In genomic region chr13:96034662-96035061, GRCh38 we compare ENCODE assay signal across 26 cellular contexts. TPM values are rescaled to one million over a fixed set of nuclear protein-coding genes. Genes with fewer than 3 reads are reported as not detected.
DNase-seq lines count a peak whose midpoint lies in the region; ATAC-seq, FAIRE-seq and TF ChIP-seq lines count a peak whose summit lies in the region.
"Had no signal": no experiment of that assay in that cellular context is flagged by ENCODE, and none has a peak within 500 bp of the region (broad histone marks: within the 10 kb centered on the region; RNA-seq: fewer than 3 reads in every experiment).

No MANE protein-coding gene starts in this region.

- intact Hi-C loops in left ventricle myocardium superior (cut with micrococcal nuclease) (no loop called here), cardiac septum (cut with DNase I) (no loop called here), pancreas (cut with DNase I) (no loop called here), aorta (cut with DNase I) (no loop called here)

- TF ChIP-seq CTCF in pancreas (IDR thresholded peaks at IDR 0.05), result no peak

- H3K36me3 ChIP-seq in pancreas (no peaks in the 10 kb centered on the region), aorta (ENCODE audit: control insufficient read depth in 1 of 2, insufficient read depth in 2 of 2, low read length in 1 of 2) (no peaks in the 10 kb centered on the region)
- H3K36me3 ChIP-seq: HAP-1, MG63 had no signal

- H3K4me1 ChIP-seq in pancreas (peaks cover 5 to 17% (median 10%) of the 10 kb centered on the region in 3 donors), aorta (ENCODE audit: control insufficient read depth in 1 of 2, insufficient read depth in 2 of 2, low read length in 2 of 2) (no peaks in the 10 kb centered on the region)
- H3K4me1 ChIP-seq: HAP-1, SJSA1 had no signal

- H3K4me3 ChIP-seq in pancreas, result no peak overlapping the region
- H3K4me3 ChIP-seq in aorta (ENCODE audit: low read length in 2 of 2), result no peak overlapping the region
- H3K4me3 ChIP-seq: HAP-1, K562, MG63, SJSA1 had no signal

- 42 to 44% methylated on average over 10 of the region's 10 CpGs for WGBS in pancreas, 2 donors
- 93 to 94% methylated on average over 10 of the region's 10 CpGs for WGBS in aorta, 2 donors

- no peaks in the 10 kb centered on the region for H3K9me3 ChIP-seq in pancreas
- no peaks in the 10 kb centered on the region for H3K9me3 ChIP-seq in aorta (ENCODE audit: control insufficient read depth, low read length)
- H3K9me3 ChIP-seq: HAP-1, SJSA1 had no signal

- FAIRE-seq in pancreas (lab: Jason Lieb, UNC), result no peak
- FAIRE-seq: A204.1, D721Med, HepG2, K562 had no signal

- no peak for DNase-seq in left ventricle myocardium superior
- DNase-seq in cardiac septum (ENCODE audit: low spot score), result no peak
- DNase-seq in cerebellum (ENCODE audit: low spot score), result peak; percentile 4
- DNase-seq in pancreas, result peak; percentile 45 to 87 (median 76)
- no peak for DNase-seq in aorta
- no peak for DNase-seq in activated CD4-positive, alpha-beta T cell treated with anti-CD3 and anti-CD28 coated beads for 1 hour
- DNase-seq: EL, MG63, NCI-H1048, NCI-H1436, NCI-H1930, NCI-H69 had no signal

- H3K27me3 ChIP-seq in pancreas (no peaks in the 10 kb centered on the region), aorta (ENCODE audit: control insufficient read depth in 1 of 2, insufficient read depth in 2 of 2, low read length in 1 of 2) (no peaks in the 10 kb centered on the region)
- H3K27me3 ChIP-seq: MG63, SJSA1 had no signal

- ATAC-seq in left ventricle myocardium superior, result peak; percentile 64
- ATAC-seq in pancreas, result peak; percentile 90 to 93 (median 92)
- ATAC-seq in aorta (ENCODE audit: low FRiP score), result peak; percentile 11
- no peak for ATAC-seq in HG03175 (IDR thresholded peaks at IDR 0.05; ENCODE audit: unreplicated experiment)
- no peak for ATAC-seq in HG03521 (IDR thresholded peaks at IDR 0.05; ENCODE audit: unreplicated experiment)
- ATAC-seq: K562, Panc1 had no signal

- H3K27ac ChIP-seq in pancreas, result peak overlapping the region in 3 of 4 donors; percentile 23 to 62 (median 36)
- H3K27ac ChIP-seq in aorta (ENCODE audit: low read depth in 1 of 2, low read length in 2 of 2), result no peak overlapping the region
- H3K27ac ChIP-seq: C4-2B, HL-60, SJSA1 had no signal

RNA-seq across cellular contexts. Expression of gene UGGT2, which starts 18.5 kb away (rescaled TPM):
- total RNA-seq in left ventricle myocardium superior (12.9 TPM), cardiac septum (13.9 TPM), cerebellum (94.6 TPM), pancreas (10 to 100 TPM; 14.3 to 17.9 (median 17.5) TPM), aorta (10 to 100 TPM; 52.1 to 69.8 TPM)
- polyA plus RNA-seq in pancreas (10 to 100 TPM in 1 of 2 donors, 1 to 10 TPM in 1; 7.2 to 14.0 TPM), aorta (10 to 100 TPM in 1 of 2 donors, 1 to 10 TPM in 1; 8.3 to 25.4 TPM)

RNA-seq across cellular contexts. Expression of gene HS6ST3, which starts 55.2 kb away (rescaled TPM):
- total RNA-seq in left ventricle myocardium superior (2.0 TPM), cardiac septum (1.4 TPM), cerebellum (35.0 TPM), pancreas (1 to 10 TPM; 1.1 to 2.4 (median 1.8) TPM), aorta (1 to 10 TPM in 1 of 2 donors, under 1 TPM in 1; 0.30 to 4.9 TPM)
- polyA plus RNA-seq in pancreas (1 to 10 TPM in 1 of 2 donors, under 1 TPM in 1; 0.65 to 3.4 TPM), aorta (under 1 TPM; under 0.01 to 0.38 TPM)
- total RNA-seq: HepG2, HT-29, K562, LHCN-M2, NCI-H460 had no signal
- polyA plus RNA-seq: HepG2, K562 had no signal

Comparison
In these comparisons a context has a peak if more than half of its experiments do, and no peak if none do; other contexts are left out.
1. ATAC-seq: peak in left ventricle myocardium superior (single experiment), pancreas (4 of 4) and aorta (single experiment); none in HG03175 (single experiment) and HG03521 (single experiment).
2. DNase-seq: peak in cerebellum (single experiment) and pancreas (6 of 6); none in left ventricle myocardium superior (single experiment), cardiac septum (single experiment), aorta (0 of 2) and activated CD4-positive, alpha-beta T cell treated with anti-CD3 and anti-CD28 coated beads for 1 hour (single experiment).
3. H3K27ac ChIP-seq: peak in pancreas (3 of 4); none in aorta (0 of 2).